In genomic region chr5:57532513-57533497, GRCh38 we compare ENCODE assay signal across 17 cellular contexts. TPM values are rescaled to one million over a fixed set of nuclear protein-coding genes. Genes with fewer than 3 reads are reported as not detected.
A peak's percentile ranks its signal among the peaks of the same experiment; 100 is the strongest.
DNase-seq lines count a peak whose midpoint lies in the region; ATAC-seq, FAIRE-seq and TF ChIP-seq lines count a peak whose summit lies in the region.
"Had no signal": no experiment of that assay in that cellular context is flagged by ENCODE, and none has a peak within 500 bp of the region (broad histone marks: within the 10 kb centered on the region; RNA-seq: fewer than 3 reads in every experiment).

No MANE protein-coding gene starts in this region.

- H3K4me1 Mint-ChIP-seq in mesothelial cell of epicardium: peaks cover 26% of the 10 kb centered on the region
- H3K4me1 Mint-ChIP-seq in activated CD4-positive, alpha-beta T cell treated with anti-CD3 and anti-CD28 coated beads for 36 hours: peaks cover 4% of the 10 kb centered on the region

- FAIRE-seq in endometrium (lab: Jason Lieb, UNC) (peak; percentile 4), small intestine (lab: Jason Lieb, UNC) (no peak)
- FAIRE-seq: frontal cortex had no signal

- H3K4me3 ChIP-seq in Panc1 (ENCODE audit: low read depth in 2 of 2, low read length in 2 of 2) (no peak overlapping the region), small intestine (ENCODE audit: low read depth in 1 of 2, low read length in 2 of 2) (no peak overlapping the region)
- H3K4me3 ChIP-seq: colonic mucosa had no signal

- H3K36me3 Mint-ChIP-seq in mesothelial cell of epicardium: no peaks in the 10 kb centered on the region
- H3K36me3 Mint-ChIP-seq in activated CD4-positive, alpha-beta T cell treated with anti-CD3 and anti-CD28 coated beads for 36 hours (ENCODE audit: low read depth): no peaks in the 10 kb centered on the region

- H3K4me3 Mint-ChIP-seq in mesothelial cell of epicardium: no peak overlapping the region
- H3K4me3 Mint-ChIP-seq in activated CD4-positive, alpha-beta T cell treated with anti-CD3 and anti-CD28 coated beads for 36 hours: no peak overlapping the region

- CTCF ChIA-PET in Panc1 (lab: Charles Lee): no interaction called here
- CTCF ChIA-PET in activated CD4-positive, alpha-beta T cell treated with anti-CD3 and anti-CD28 coated beads for 36 hours (lab: Charles Lee): no interaction called here

- peaks cover 3% of the 10 kb centered on the region for H3K9me3 Mint-ChIP-seq in mesothelial cell of epicardium
- H3K9me3 Mint-ChIP-seq in activated CD4-positive, alpha-beta T cell treated with anti-CD3 and anti-CD28 coated beads for 36 hours (ENCODE audit: low read depth): no peaks in the 10 kb centered on the region

- intact Hi-C loops in Panc1 (cut with micrococcal nuclease; ENCODE audit: unreplicated experiment): no loop called here
- intact Hi-C loops in activated CD4-positive, alpha-beta T cell treated with anti-CD3 and anti-CD28 coated beads for 36 hours (cut with DNase I, micrococcal nuclease): no loop called here

- H3K27me3 Mint-ChIP-seq in mesothelial cell of epicardium (ENCODE audit: low read depth): no peaks in the 10 kb centered on the region
- H3K27me3 Mint-ChIP-seq in activated CD4-positive, alpha-beta T cell treated with anti-CD3 and anti-CD28 coated beads for 36 hours: no peaks in the 10 kb centered on the region

- in situ Hi-C loops in Panc1 (cut with HindIII; ENCODE audit: low pct_unique_long_range_greater_than_20kb, low sequenced_read_pairs): no loop called here

- no TSS peak for BruUV-seq in Panc1 (replicated peaks; lab: Mats Ljungman, UMichigan)

- peak overlapping the region; percentile 71 for H3K27ac Mint-ChIP-seq in mesothelial cell of epicardium
- no peak overlapping the region for H3K27ac Mint-ChIP-seq in activated CD4-positive, alpha-beta T cell treated with anti-CD3 and anti-CD28 coated beads for 36 hours

- TF ChIP-seq CTCF in Panc1 (IDR thresholded peaks at IDR 0.05) (no peak), mesothelial cell of epicardium (IDR thresholded peaks at IDR 0.05; ENCODE audit: unreplicated experiment) (no peak)

- H3K27ac ChIP-seq in Panc1 (ENCODE audit: low read length): no peak overlapping the region; the same call in 1 of the 2 replicates
- no peak overlapping the region for H3K27ac ChIP-seq in small intestine (ENCODE audit: low read depth in 1 of 2, low read length in 1 of 2)
- H3K27ac ChIP-seq: colonic mucosa, parathyroid adenoma had no signal

- no peaks in the 10 kb centered on the region; the same call in 1 of the 2 replicates for H3K36me3 ChIP-seq in Panc1 (ENCODE audit: control insufficient read depth, insufficient read depth, low read length)
- H3K36me3 ChIP-seq in small intestine (ENCODE audit: control insufficient read depth in 2 of 2, insufficient read depth in 2 of 2, low read length in 2 of 2): no peaks in the 10 kb centered on the region
- H3K36me3 ChIP-seq: BE2C, colonic mucosa had no signal

- 47 to 65% (median 47%) methylated on average over 4 of the region's 4 CpGs for WGBS in small intestine, 3 donors

- H3K4me1 ChIP-seq in Panc1 (ENCODE audit: control insufficient read depth, insufficient read depth, low read length) (no peaks in the 10 kb centered on the region), small intestine (ENCODE audit: control insufficient read depth in 2 of 2, insufficient read depth in 1 of 2, low read depth in 1 of 2, low read length in 1 of 2) (no peaks in the 10 kb centered on the region)
- H3K4me1 ChIP-seq: BE2C, colonic mucosa, parathyroid adenoma had no signal

- ATAC-seq in Panc1 (peak; percentile 53; the same call in 1 of the 2 replicates), GM21576 (IDR thresholded peaks at IDR 0.05; ENCODE audit: unreplicated experiment) (no peak)
- no peak for ATAC-seq in activated CD4-positive, alpha-beta T cell treated with anti-CD3 and anti-CD28 coated beads for 36 hours

- H3K27me3 ChIP-seq in Panc1 (ENCODE audit: control insufficient read depth, insufficient read depth, low read length) (no peaks in the 10 kb centered on the region), small intestine (ENCODE audit: control insufficient read depth in 2 of 2, insufficient read depth in 2 of 2, low read length in 2 of 2) (no peaks in the 10 kb centered on the region)
- H3K27me3 ChIP-seq: BE2C, colonic mucosa had no signal

- DNase-seq in EL (peak; percentile 54), Panc1 (ENCODE audit: low read depth, low spot score) (no peak), mesothelial cell of epicardium (ENCODE audit: low spot score in 2 of 2, unreplicated experiment in 2 of 2) (no peak), NCI-H748 treated with DMSO at 0.1 percent for 48 hours (lab: John Stamatoyannopoulos, UW) (no peak), small intestine (no peak)
- no peak for DNase-seq in activated CD4-positive, alpha-beta T cell treated with anti-CD3 and anti-CD28 coated beads for 36 hours
- DNase-seq: activated CD4-positive, alpha-beta T cell treated with anti-CD3 and anti-CD28 coated beads for 1 hour; BE2C; colonic mucosa; DMS53; NCI-H1105; trophoblast cell had no signal

- H3K9me3 ChIP-seq in Panc1 (ENCODE audit: control insufficient read depth, insufficient read depth, low read depth, low read length) (no peaks in the 10 kb centered on the region), small intestine (ENCODE audit: control insufficient read depth, low read depth) (no peaks in the 10 kb centered on the region)
- H3K9me3 ChIP-seq: BE2C, colonic mucosa had no signal

- POLR2A ChIA-PET in Panc1 (lab: Charles Lee): no interaction called here
- POLR2A ChIA-PET in activated CD4-positive, alpha-beta T cell treated with anti-CD3 and anti-CD28 coated beads for 36 hours (lab: Charles Lee): no interaction called here

RNA-seq across cellular contexts. Expression of gene ACTBL2, which starts 50.2 kb away (rescaled TPM):
- not detected for total RNA-seq in Panc1 (2021; ENCODE audit: unreplicated experiment)
- not detected for polyA plus RNA-seq in Panc1 (2012; ENCODE audit: insufficient read length)
- 0.07 TPM in 2 of 3 replicates, not detected in the other for total RNA-seq in mesothelial cell of epicardium
- total RNA-seq in activated CD4-positive, alpha-beta T cell treated with anti-CD3 and anti-CD28 coated beads for 36 hours: not detected
- polyA plus RNA-seq in small intestine: not detected
- total RNA-seq: colonic mucosa, frontal cortex, mononuclear cell had no signal
